ENCODE assay signal across 1 cellular context in the genomic region with DNA sequence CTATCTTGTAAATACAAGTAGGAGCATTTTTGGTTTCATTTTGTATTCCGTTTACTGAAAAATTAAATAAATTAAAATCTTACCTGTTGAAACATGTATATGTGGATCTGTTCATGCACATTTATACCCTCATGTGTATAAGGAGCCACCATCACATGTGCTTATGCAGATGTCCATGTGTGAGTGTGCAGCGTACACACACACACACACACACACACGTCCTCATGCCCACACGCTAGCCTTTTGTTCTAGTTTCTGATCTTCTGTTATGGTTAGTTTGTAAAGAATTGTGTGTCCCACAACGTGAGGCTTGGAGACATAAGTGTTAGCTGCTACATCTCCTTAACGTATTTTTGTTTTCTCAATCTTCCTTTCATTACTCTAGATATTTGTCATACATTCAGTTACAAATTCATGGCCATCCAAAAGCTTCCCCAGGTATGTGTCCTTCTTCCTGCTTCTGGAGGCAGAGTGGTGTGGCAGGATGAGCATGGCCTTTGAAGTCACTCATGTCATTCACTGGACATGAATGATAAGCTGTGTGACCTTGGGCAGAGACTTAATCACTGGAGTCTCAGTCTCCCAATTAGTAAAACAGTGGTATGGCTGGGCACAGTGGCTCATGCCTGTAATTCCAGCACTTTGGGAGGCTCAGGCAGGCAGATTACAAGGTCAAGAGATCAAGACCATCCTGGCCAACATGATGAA.
TF ChIP-seq lines count a peak whose summit lies in the region.

No MANE protein-coding gene starts in this region.

TF ChIP-seq in K562, 482 proteins besides CTCF, POLR2A, EP300 and RAD21 (continued from another document):
- TF ChIP-seq, protein P1, sequence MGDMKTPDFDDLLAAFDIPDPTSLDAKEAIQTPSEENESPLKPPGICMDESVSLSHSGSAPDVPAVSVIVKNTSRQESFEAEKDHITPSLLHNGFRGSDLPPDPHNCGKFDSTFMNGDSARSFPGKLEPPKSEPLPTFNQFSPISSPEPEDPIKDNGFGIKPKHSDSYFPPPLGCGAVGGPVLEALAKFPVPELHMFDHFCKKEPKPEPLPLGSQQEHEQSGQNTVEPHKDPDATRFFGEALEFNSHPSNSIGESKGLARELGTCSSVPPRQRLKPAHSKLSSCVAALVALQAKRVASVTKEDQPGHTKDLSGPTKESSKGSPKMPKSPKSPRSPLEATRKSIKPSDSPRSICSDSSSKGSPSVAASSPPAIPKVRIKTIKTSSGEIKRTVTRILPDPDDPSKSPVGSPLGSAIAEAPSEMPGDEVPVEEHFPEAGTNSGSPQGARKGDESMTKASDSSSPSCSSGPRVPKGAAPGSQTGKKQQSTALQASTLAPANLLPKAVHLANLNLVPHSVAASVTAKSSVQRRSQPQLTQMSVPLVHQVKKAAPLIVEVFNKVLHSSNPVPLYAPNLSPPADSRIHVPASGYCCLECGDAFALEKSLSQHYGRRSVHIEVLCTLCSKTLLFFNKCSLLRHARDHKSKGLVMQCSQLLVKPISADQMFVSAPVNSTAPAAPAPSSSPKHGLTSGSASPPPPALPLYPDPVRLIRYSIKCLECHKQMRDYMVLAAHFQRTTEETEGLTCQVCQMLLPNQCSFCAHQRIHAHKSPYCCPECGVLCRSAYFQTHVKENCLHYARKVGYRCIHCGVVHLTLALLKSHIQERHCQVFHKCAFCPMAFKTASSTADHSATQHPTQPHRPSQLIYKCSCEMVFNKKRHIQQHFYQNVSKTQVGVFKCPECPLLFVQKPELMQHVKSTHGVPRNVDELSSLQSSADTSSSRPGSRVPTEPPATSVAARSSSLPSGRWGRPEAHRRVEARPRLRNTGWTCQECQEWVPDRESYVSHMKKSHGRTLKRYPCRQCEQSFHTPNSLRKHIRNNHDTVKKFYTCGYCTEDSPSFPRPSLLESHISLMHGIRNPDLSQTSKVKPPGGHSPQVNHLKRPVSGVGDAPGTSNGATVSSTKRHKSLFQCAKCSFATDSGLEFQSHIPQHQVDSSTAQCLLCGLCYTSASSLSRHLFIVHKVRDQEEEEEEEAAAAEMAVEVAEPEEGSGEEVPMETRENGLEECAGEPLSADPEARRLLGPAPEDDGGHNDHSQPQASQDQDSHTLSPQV (IDR thresholded peaks at IDR 0.05), result peak; percentile 17; the same call in 1 of the 2 replicates
- TF ChIP-seq MTA1 (IDR thresholded peaks at IDR 0.05; ENCODE audit: borderline replicate concordance), result no peak
- TF ChIP-seq POLR2AphosphoS5 (IDR thresholded peaks at IDR 0.05; ENCODE audit: control insufficient read depth, insufficient read depth, low read depth, low read length), result no peak
- no peak for TF ChIP-seq KLF1 (tag; IDR thresholded peaks at IDR 0.05)
- TF ChIP-seq, protein P2, sequence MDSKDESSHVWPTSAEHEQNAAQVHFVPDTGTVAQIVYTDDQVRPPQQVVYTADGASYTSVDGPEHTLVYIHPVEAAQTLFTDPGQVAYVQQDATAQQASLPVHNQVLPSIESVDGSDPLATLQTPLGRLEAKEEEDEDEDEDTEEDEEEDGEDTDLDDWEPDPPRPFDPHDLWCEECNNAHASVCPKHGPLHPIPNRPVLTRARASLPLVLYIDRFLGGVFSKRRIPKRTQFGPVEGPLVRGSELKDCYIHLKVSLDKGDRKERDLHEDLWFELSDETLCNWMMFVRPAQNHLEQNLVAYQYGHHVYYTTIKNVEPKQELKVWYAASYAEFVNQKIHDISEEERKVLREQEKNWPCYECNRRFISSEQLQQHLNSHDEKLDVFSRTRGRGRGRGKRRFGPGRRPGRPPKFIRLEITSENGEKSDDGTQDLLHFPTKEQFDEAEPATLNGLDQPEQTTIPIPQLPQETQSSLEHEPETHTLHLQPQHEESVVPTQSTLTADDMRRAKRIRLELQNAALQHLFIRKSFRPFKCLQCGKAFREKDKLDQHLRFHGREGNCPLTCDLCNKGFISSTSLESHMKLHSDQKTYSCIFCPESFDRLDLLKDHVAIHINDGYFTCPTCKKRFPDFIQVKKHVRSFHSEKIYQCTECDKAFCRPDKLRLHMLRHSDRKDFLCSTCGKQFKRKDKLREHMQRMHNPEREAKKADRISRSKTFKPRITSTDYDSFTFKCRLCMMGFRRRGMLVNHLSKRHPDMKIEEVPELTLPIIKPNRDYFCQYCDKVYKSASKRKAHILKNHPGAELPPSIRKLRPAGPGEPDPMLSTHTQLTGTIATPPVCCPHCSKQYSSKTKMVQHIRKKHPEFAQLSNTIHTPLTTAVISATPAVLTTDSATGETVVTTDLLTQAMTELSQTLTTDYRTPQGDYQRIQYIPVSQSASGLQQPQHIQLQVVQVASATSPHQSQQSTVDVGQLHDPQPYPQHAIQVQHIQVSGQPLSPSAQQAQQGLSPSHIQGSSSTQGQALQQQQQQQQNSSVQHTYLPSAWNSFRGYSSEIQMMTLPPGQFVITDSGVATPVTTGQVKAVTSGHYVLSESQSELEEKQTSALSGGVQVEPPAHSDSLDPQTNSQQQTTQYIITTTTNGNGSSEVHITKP (IDR thresholded peaks at IDR 0.05; ENCODE audit: partially characterized antibody), result no peak
- no peak for TF ChIP-seq NR4A1 (CRISPR knock-in tag; IDR thresholded peaks at IDR 0.05)
- TF ChIP-seq NR4A1 (tag; IDR thresholded peaks at IDR 0.05), result no peak
- peak; percentile 65 for TF ChIP-seq ESRRA (IDR thresholded peaks at IDR 0.05; ENCODE audit: borderline replicate concordance, low read depth)
- peak; percentile 46 for TF ChIP-seq CTBP1 (IDR thresholded peaks at IDR 0.05; ENCODE audit: borderline replicate concordance)
- no peak for TF ChIP-seq ZNF507 (tag; conservative IDR thresholded peaks at IDR 0.05)
- TF ChIP-seq ZNF668 (CRISPR knock-in tag; IDR thresholded peaks at IDR 0.05), result no peak
- TF ChIP-seq, protein P3, sequence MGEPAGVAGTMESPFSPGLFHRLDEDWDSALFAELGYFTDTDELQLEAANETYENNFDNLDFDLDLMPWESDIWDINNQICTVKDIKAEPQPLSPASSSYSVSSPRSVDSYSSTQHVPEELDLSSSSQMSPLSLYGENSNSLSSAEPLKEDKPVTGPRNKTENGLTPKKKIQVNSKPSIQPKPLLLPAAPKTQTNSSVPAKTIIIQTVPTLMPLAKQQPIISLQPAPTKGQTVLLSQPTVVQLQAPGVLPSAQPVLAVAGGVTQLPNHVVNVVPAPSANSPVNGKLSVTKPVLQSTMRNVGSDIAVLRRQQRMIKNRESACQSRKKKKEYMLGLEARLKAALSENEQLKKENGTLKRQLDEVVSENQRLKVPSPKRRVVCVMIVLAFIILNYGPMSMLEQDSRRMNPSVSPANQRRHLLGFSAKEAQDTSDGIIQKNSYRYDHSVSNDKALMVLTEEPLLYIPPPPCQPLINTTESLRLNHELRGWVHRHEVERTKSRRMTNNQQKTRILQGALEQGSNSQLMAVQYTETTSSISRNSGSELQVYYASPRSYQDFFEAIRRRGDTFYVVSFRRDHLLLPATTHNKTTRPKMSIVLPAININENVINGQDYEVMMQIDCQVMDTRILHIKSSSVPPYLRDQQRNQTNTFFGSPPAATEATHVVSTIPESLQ (CRISPR knock-in tag; IDR thresholded peaks at IDR 0.05), result no peak
- TF ChIP-seq, protein P4, sequence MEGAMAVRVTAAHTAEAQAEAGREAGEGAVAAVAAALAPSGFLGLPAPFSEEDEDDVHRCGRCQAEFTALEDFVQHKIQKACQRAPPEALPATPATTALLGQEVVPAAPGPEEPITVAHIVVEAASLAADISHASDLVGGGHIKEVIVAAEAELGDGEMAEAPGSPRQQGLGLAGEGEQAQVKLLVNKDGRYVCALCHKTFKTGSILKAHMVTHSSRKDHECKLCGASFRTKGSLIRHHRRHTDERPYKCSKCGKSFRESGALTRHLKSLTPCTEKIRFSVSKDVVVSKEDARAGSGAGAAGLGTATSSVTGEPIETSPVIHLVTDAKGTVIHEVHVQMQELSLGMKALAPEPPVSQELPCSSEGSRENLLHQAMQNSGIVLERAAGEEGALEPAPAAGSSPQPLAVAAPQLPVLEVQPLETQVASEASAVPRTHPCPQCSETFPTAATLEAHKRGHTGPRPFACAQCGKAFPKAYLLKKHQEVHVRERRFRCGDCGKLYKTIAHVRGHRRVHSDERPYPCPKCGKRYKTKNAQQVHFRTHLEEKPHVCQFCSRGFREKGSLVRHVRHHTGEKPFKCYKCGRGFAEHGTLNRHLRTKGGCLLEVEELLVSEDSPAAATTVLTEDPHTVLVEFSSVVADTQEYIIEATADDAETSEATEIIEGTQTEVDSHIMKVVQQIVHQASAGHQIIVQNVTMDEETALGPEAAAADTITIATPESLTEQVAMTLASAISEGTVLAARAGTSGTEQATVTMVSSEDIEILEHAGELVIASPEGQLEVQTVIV (CRISPR knock-in tag; IDR thresholded peaks at IDR 0.05; ENCODE audit: borderline replicate concordance), result no peak
- no peak for TF ChIP-seq FOXP1 (CRISPR knock-in tag; IDR thresholded peaks at IDR 0.05)
- no peak for TF ChIP-seq ZNF57 (CRISPR knock-in tag; IDR thresholded peaks at IDR 0.05)
- peak in 1 of 2 experiments; percentile 15; a peak in 1 of 4 replicates for TF ChIP-seq RCOR1 (IDR thresholded peaks at IDR 0.05; ENCODE audit: borderline replicate concordance in 1 of 2, low read depth in 2 of 2, low read length in 2 of 2)
- peak; percentile 24; the same call in 1 of the 2 replicates for TF ChIP-seq ARID1B (IDR thresholded peaks at IDR 0.05)
- TF ChIP-seq ZNF121 (CRISPR knock-in tag; conservative IDR thresholded peaks at IDR 0.05), result no peak
- TF ChIP-seq DDX20 (tag; IDR thresholded peaks at IDR 0.05; ENCODE audit: low read depth), result 0 out of 2 replicates have a peak, but pooled peaks have one; percentile 22
- 0 out of 4 replicates have a peak, but pooled peaks of 1 of the 2 experiments have one; percentile 1 for TF ChIP-seq ARNT (IDR thresholded peaks at IDR 0.05)
TF ChIP-seq in K562: peak in this region for 21.
